Comparison of ENCODE assay signal across 8 cellular contexts in the genomic region with DNA sequence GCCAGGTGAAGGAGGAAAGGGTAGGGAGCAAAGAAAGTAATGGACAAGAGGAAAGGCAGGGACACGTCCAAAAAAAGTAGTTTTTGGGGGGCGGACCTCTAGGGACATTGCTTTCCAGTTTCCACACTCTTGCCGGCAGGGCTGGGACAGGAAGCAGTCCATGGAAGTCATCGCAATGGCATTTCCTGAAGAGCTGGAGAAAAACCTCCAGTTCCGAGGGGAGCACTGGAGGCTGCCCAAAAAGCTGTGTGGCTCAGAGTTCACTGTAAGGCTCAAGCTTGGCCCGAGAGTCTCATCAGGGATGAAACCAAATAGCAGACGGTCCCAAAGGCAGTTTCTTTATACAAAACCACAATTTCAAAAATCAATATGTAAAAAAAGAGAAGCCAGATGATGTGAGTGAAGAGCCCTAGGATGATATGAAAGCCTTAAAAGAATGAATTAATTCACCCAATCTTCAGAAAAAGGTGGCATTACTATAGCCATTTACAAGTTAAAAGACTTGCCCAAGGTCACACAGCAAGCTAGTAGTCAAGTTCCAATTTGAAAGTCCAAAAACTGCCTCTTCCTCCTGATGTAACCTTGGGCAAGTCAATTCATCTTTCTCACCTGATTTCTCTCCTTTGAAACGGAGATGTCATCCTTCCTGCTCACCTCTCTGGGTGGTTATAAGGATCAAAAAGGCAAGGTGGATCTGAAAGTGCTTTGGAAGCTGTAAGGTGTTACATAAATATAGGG. TPM values are rescaled to one million over a fixed set of nuclear protein-coding genes. Genes with fewer than 3 reads are reported as not detected.
DNase-seq lines count a peak whose midpoint lies in the region; FAIRE-seq and TF ChIP-seq lines count a peak whose summit lies in the region.

No MANE protein-coding gene starts in this region.

- H3K27ac ChIP-seq in hepatocyte = peak overlapping the region; percentile 91
- peak overlapping the region; percentile 93 for H3K27ac ChIP-seq in skeletal muscle tissue (ENCODE audit: low read depth, low read length)

- H3K4me1 ChIP-seq in hepatocyte (ENCODE audit: insufficient read depth) (peaks cover 62% of the 10 kb centered on the region), skeletal muscle tissue (ENCODE audit: control insufficient read depth in 3 of 3, insufficient read depth in 3 of 3, low read length in 3 of 3) (peaks cover 70 to 75% (median 73%) of the 10 kb centered on the region in 3 donors)

- DNase-seq in HT1080 (ENCODE audit: low read depth) (peak; percentile 95), amniotic epithelial cell (ENCODE audit: low read depth) (peak; percentile 71), hepatocyte (ENCODE audit: low spot score) (peak; percentile 45), D721Med (ENCODE audit: insufficient read length, low spot score) (no peak), DMS79 treated with DMSO at 0.1 percent for 48 hours (lab: John Stamatoyannopoulos, UW) (no peak), UCSD-AML1 (lab: John Stamatoyannopoulos, UW; ENCODE audit: unreplicated experiment) (no peak), DMS79 (lab: John Stamatoyannopoulos, UW) (no peak)

- TF ChIP-seq CTCF in hepatocyte (IDR thresholded peaks at IDR 0.05; ENCODE audit: poor library complexity) (no peak), D721Med (IDR thresholded peaks at IDR 0.05; ENCODE audit: insufficient read depth, missing control alignments) (no peak)

- H3K4me2 ChIP-seq in hepatocyte = peak overlapping the region; percentile 62

- peaks cover 97% of the 10 kb centered on the region for H3K79me2 ChIP-seq in hepatocyte

- FAIRE-seq in D721Med (lab: Jason Lieb, UNC) = no peak

- H3K9me3 ChIP-seq in hepatocyte (ENCODE audit: low read depth) = no peaks in the 10 kb centered on the region
- no peaks in the 10 kb centered on the region for H3K9me3 ChIP-seq in skeletal muscle tissue (ENCODE audit: control insufficient read depth in 3 of 3, low read length in 3 of 3)

- peak overlapping the region; percentile 50 to 69 (median 65) for H3K9ac ChIP-seq in skeletal muscle tissue (ENCODE audit: low read depth in 1 of 3, low read length in 3 of 3)

- no peak overlapping the region for H3K4me3 ChIP-seq in hepatocyte
- H3K4me3 ChIP-seq in skeletal muscle tissue (ENCODE audit: low read length in 3 of 3) = peak overlapping the region; percentile 0 to 60 (median 38)

- H3K27me3 ChIP-seq in hepatocyte = no peaks in the 10 kb centered on the region
- H3K27me3 ChIP-seq in skeletal muscle tissue (ENCODE audit: control insufficient read depth in 3 of 3, insufficient read depth in 3 of 3, low read length in 3 of 3) = no peaks in the 10 kb centered on the region

- no peak overlapping the region for H2AFZ ChIP-seq in hepatocyte

- no peaks in the 10 kb centered on the region for H3K9me2 ChIP-seq in hepatocyte (replicated peaks; ENCODE audit: insufficient read depth)

- WGBS in hepatocyte (ENCODE audit: low lambda C conversion rate, missing lambda C conversion rate) = 58% methylated on average over 8 of the region's 8 CpGs

- H3K36me3 ChIP-seq in hepatocyte (replicated peaks; ENCODE audit: insufficient read depth, low read depth) (no peaks in the 10 kb centered on the region), skeletal muscle tissue (ENCODE audit: control insufficient read depth in 3 of 3, insufficient read depth in 3 of 3, low read length in 3 of 3) (peaks cover 2 to 9% (median 6%) of the 10 kb centered on the region in 3 donors)

- H4K20me1 ChIP-seq in hepatocyte (ENCODE audit: insufficient read depth, poor library complexity, severe bottlenecking) = no peaks in the 10 kb centered on the region

RNA-seq across cellular contexts. Expression of gene BCL2L1, which starts 9.2 kb away (rescaled TPM):
- 120 and 146 TPM in 2 replicates for total RNA-seq in HT1080 (2014; rRNA removed; shearing (Covaris generic))
- 163 and 167 TPM in 2 replicates for polyA plus RNA-seq in HT1080 (2015; cell fraction: cytosol; rRNA removed)
- polyA plus RNA-seq in HT1080 (2015; cell fraction: nucleus; rRNA removed) = 93.6 and 93.9 TPM in 2 replicates
- total RNA-seq in hepatocyte = 139 and 145 TPM in 2 replicates
- 104 and 108 TPM in 2 replicates for polyA plus RNA-seq in hepatocyte
- 44.9 TPM for total RNA-seq in skeletal muscle tissue

RNA-seq across cellular contexts. Expression of gene TPX2, which starts 25.6 kb away (rescaled TPM):
- 177 and 183 TPM in 2 replicates for total RNA-seq in HT1080 (2014; rRNA removed; shearing (Covaris generic))
- 121 and 137 TPM in 2 replicates for polyA plus RNA-seq in HT1080 (2015; cell fraction: cytosol; rRNA removed)
- polyA plus RNA-seq in HT1080 (2015; cell fraction: nucleus; rRNA removed) = 272 and 278 TPM in 2 replicates
- total RNA-seq in hepatocyte (22.9 and 23.9 TPM in 2 replicates), skeletal muscle tissue (8.4 TPM)
- 16.3 and 18.5 TPM in 2 replicates for polyA plus RNA-seq in hepatocyte

Comparison
In these comparisons a context has a peak if more than half of its experiments do, and no peak if none do; other contexts are left out.
1. DNase-seq: peak in HT1080 (single experiment), amniotic epithelial cell (single experiment) and hepatocyte (single experiment); none in D721Med (single experiment), DMS79 treated with DMSO at 0.1 percent for 48 hours (single experiment), UCSD-AML1 (single experiment) and DMS79 (single experiment).